1 cellular context compared by ENCODE assay signal in the genomic region with DNA sequence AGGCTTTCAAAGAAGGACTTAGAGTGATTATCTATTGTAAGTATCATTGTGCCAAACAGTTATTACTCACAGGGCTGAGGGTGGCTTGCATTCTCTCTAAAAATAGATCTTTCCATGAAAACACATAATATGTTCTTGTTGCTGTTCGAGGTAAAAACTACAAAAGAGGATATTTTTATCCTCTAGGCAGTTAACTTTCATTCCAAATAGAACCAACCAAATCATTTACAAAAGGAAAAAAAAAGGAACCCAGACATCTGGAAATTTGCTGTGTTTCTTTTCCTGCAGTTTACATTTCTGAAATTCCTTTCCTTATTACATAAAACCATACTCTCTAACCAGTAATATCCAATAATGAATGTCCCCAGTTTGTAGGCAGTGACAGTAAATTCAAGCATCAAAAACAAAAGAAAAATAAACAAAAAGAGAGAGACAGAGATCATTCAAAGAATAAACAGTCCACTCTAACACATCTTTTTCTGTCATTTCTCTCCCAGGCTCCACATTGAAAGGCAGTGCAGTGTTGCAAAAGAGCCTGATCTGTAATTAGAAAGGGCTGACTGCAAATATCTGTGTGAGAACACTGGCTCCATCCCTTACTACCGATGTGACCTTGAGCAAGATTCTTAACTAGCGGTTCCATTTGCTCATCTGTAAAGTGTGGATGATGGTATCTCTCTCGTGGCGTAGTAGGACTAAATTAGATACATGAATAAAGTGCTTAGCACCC.
TF ChIP-seq lines count a peak whose summit lies in the region.

No MANE protein-coding gene starts in this region.

TF ChIP-seq in A549, 52 proteins besides CTCF, POLR2A, EP300 and RAD21 (continued from another document):
- TF ChIP-seq, protein P1, sequence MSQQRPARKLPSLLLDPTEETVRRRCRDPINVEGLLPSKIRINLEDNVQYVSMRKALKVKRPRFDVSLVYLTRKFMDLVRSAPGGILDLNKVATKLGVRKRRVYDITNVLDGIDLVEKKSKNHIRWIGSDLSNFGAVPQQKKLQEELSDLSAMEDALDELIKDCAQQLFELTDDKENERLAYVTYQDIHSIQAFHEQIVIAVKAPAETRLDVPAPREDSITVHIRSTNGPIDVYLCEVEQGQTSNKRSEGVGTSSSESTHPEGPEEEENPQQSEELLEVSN (IDR thresholded peaks at IDR 0.05; ENCODE audit: borderline replicate concordance, low read depth), result no peak
- TF ChIP-seq CBX2 (IDR thresholded peaks at IDR 0.05; ENCODE audit: borderline replicate concordance, low read depth) (no peak), ESRRA (IDR thresholded peaks at IDR 0.05; ENCODE audit: borderline replicate concordance, low read length) (no peak), KDM1A (IDR thresholded peaks at IDR 0.05; ENCODE audit: low read depth) (no peak), MAZ (IDR thresholded peaks at IDR 0.05; ENCODE audit: borderline replicate concordance, low read depth, low read length) (no peak), ZC3H11A (IDR thresholded peaks at IDR 0.05) (no peak), HDAC2 (IDR thresholded peaks at IDR 0.05) (no peak)
